23 cellular contexts compared by ENCODE assay signal in genomic region chr17:65674246-65675045, GRCh38.
"Had no signal": no experiment of that assay in that cellular context is flagged by ENCODE, and none has a peak within 500 bp of the region (broad histone marks: within the 10 kb centered on the region; RNA-seq: fewer than 3 reads in every experiment).

No MANE protein-coding gene starts in this region.

- H3K4me3 ChIP-seq: smooth muscle cell had no signal

- H3K4me2 ChIP-seq: smooth muscle cell had no signal

- H3K4me1 Mint-ChIP-seq: activated CD8-positive, alpha-beta memory T cell treated with anti-CD3 and anti-CD28 coated beads, Interleukin-2, amount 10 ng/mL, durations not matched to agents 7 days and 5 days had no signal

- H3K27me3 Mint-ChIP-seq: activated CD4-positive, alpha-beta memory T cell treated with anti-CD3 and anti-CD28 coated beads for 36 hours; activated CD4-positive, alpha-beta T cell treated with anti-CD3 and anti-CD28 coated beads for 36 hours; activated CD8-positive, alpha-beta memory T cell treated with anti-CD3 and anti-CD28 coated beads, Interleukin-2, amount 10 ng/mL, durations not matched to agents 7 days and 5 days; progenitor cell of endocrine pancreas had no signal

- H3K36me3 Mint-ChIP-seq: activated CD4-positive, alpha-beta memory T cell treated with anti-CD3 and anti-CD28 coated beads for 36 hours; activated CD8-positive, alpha-beta memory T cell treated with anti-CD3 and anti-CD28 coated beads, Interleukin-2, amount 10 ng/mL, durations not matched to agents 7 days and 5 days; natural killer cell treated with Interleukin-12 subunit alpha and Interleukin-12 subunit beta and Interleukin-15 and Interleukin-18, amount 100 ng/mL, for 72 hours had no signal

- H3K9me3 Mint-ChIP-seq: activated CD4-positive, alpha-beta memory T cell treated with anti-CD3 and anti-CD28 coated beads for 36 hours; activated T-helper 2 cell treated with anti-CD3 and anti-CD28 coated beads, Interferon-gamma antibody, Interleukin-2, Interleukin-4, amounts not matched to agents 10 μg/mL and 5 μg/mL and 100 μg/mL, durations not matched to agents 14 hours and 24 hours and 36 hours; natural killer cell treated with Interleukin-12 subunit alpha and Interleukin-12 subunit beta and Interleukin-15 and Interleukin-18, amount 100 ng/mL, for 72 hours; T-helper 1 cell treated with Interleukin-12 subunit alpha and Interleukin-12 subunit beta and Interleukin-4 antibody, amounts not matched to agents 30 μg/mL and 1 μg/mL, for 36 hours had no signal

- H3K4me3 Mint-ChIP-seq: activated CD4-positive, alpha-beta memory T cell treated with anti-CD3 and anti-CD28 coated beads for 36 hours; activated CD4-positive, alpha-beta T cell treated with anti-CD3 and anti-CD28 coated beads for 36 hours; activated CD8-positive, alpha-beta memory T cell treated with anti-CD3 and anti-CD28 coated beads, Interleukin-2, amount 10 ng/mL, durations not matched to agents 7 days and 5 days; natural killer cell treated with Interleukin-12 subunit alpha and Interleukin-12 subunit beta and Interleukin-15 and Interleukin-18, amount 100 ng/mL, for 72 hours; T-helper 1 cell treated with Interleukin-12 subunit alpha and Interleukin-12 subunit beta and Interleukin-4 antibody, amounts not matched to agents 30 μg/mL and 1 μg/mL, for 36 hours had no signal

- DNase-seq: activated CD4-positive, alpha-beta memory T cell treated with anti-CD3 and anti-CD28 coated beads for 36 hours; activated CD4-positive, alpha-beta T cell treated with anti-CD3 and anti-CD28 coated beads for 36 hours; activated CD8-positive, alpha-beta memory T cell treated with anti-CD3 and anti-CD28 coated beads, Interleukin-2, amount 10 ng/mL, durations not matched to agents 7 days and 5 days; activated naive CD4-positive, alpha-beta T cell treated with anti-CD3 and anti-CD28 coated beads, Interleukin-2, amount 50 U/mL, for 16 hours; activated T-cell treated with anti-CD3 and anti-CD28 coated beads, Interleukin-2, amount 50 U/mL, for 1 hour; caudate nucleus; cortex of kidney; effector CD8-positive, alpha-beta T cell; hippocampal formation; left ventricle myocardium superior; mesendoderm; nucleus accumbens; right cardiac atrium; stimulated activated CD4-positive, alpha-beta T cell treated with anti-CD3 and anti-CD28 coated beads, Interleukin-4, amount 100 ng/mL, for 4 hours; stimulated activated CD8-positive, alpha-beta memory T cell treated with anti-CD3 and anti-CD28 coated beads, Interleukin-4, amount 100 ng/mL, for 48 hours; stimulated activated naive CD4-positive, alpha-beta T cell treated with Interleukin-2 at 50 U/mL for 16 hours; substantia nigra; trophoblast cell had no signal

- H3K27ac Mint-ChIP-seq: activated CD4-positive, alpha-beta memory T cell treated with anti-CD3 and anti-CD28 coated beads for 36 hours; activated CD4-positive, alpha-beta T cell treated with anti-CD3 and anti-CD28 coated beads for 36 hours; activated CD8-positive, alpha-beta memory T cell treated with anti-CD3 and anti-CD28 coated beads, Interleukin-2, amount 10 ng/mL, durations not matched to agents 7 days and 5 days; activated T-helper 2 cell treated with anti-CD3 and anti-CD28 coated beads, Interferon-gamma antibody, Interleukin-2, Interleukin-4, amounts not matched to agents 10 μg/mL and 5 μg/mL and 100 μg/mL, durations not matched to agents 14 hours and 24 hours and 36 hours; natural killer cell treated with Interleukin-12 subunit alpha and Interleukin-12 subunit beta and Interleukin-15 and Interleukin-18, amount 100 ng/mL, for 72 hours; progenitor cell of endocrine pancreas; T-helper 1 cell treated with Interleukin-12 subunit alpha and Interleukin-12 subunit beta and Interleukin-4 antibody, amounts not matched to agents 30 μg/mL and 1 μg/mL, for 36 hours had no signal
